Comparison of ENCODE assay signal across 2 cellular contexts in genomic region chr3:29338377-29338776, GRCh38.
TF ChIP-seq lines count a peak whose summit lies in the region.

No MANE protein-coding gene starts in this region.

TF ChIP-seq in IMR-90, 13 proteins besides CTCF, POLR2A, EP300 and RAD21:
- no peak for TF ChIP-seq FOS (IDR thresholded peaks at IDR 0.05; ENCODE audit: low read depth, low read length)
- no peak for TF ChIP-seq MXI1 (IDR thresholded peaks at IDR 0.05; ENCODE audit: borderline replicate concordance, low read depth, low read length)
- no peak for TF ChIP-seq RFX5 (IDR thresholded peaks at IDR 0.05; ENCODE audit: low read depth, low read length)
- no peak for TF ChIP-seq SMC3 (IDR thresholded peaks at IDR 0.05; ENCODE audit: low read depth, low read length)
- TF ChIP-seq MAZ (IDR thresholded peaks at IDR 0.05; ENCODE audit: borderline replicate concordance, low read depth, low read length), result no peak
- no peak for TF ChIP-seq CEBPB (IDR thresholded peaks at IDR 0.05; ENCODE audit: low read depth, low read length)
- TF ChIP-seq MAFK (IDR thresholded peaks at IDR 0.05; ENCODE audit: low read depth, low read length), result no peak

TF ChIP-seq in GM12878, 131 proteins besides CTCF, POLR2A, EP300 and RAD21:
- no peak for TF ChIP-seq SP1 (IDR thresholded peaks at IDR 0.05; ENCODE audit: low read depth, low read length)
- TF ChIP-seq, protein P1, sequence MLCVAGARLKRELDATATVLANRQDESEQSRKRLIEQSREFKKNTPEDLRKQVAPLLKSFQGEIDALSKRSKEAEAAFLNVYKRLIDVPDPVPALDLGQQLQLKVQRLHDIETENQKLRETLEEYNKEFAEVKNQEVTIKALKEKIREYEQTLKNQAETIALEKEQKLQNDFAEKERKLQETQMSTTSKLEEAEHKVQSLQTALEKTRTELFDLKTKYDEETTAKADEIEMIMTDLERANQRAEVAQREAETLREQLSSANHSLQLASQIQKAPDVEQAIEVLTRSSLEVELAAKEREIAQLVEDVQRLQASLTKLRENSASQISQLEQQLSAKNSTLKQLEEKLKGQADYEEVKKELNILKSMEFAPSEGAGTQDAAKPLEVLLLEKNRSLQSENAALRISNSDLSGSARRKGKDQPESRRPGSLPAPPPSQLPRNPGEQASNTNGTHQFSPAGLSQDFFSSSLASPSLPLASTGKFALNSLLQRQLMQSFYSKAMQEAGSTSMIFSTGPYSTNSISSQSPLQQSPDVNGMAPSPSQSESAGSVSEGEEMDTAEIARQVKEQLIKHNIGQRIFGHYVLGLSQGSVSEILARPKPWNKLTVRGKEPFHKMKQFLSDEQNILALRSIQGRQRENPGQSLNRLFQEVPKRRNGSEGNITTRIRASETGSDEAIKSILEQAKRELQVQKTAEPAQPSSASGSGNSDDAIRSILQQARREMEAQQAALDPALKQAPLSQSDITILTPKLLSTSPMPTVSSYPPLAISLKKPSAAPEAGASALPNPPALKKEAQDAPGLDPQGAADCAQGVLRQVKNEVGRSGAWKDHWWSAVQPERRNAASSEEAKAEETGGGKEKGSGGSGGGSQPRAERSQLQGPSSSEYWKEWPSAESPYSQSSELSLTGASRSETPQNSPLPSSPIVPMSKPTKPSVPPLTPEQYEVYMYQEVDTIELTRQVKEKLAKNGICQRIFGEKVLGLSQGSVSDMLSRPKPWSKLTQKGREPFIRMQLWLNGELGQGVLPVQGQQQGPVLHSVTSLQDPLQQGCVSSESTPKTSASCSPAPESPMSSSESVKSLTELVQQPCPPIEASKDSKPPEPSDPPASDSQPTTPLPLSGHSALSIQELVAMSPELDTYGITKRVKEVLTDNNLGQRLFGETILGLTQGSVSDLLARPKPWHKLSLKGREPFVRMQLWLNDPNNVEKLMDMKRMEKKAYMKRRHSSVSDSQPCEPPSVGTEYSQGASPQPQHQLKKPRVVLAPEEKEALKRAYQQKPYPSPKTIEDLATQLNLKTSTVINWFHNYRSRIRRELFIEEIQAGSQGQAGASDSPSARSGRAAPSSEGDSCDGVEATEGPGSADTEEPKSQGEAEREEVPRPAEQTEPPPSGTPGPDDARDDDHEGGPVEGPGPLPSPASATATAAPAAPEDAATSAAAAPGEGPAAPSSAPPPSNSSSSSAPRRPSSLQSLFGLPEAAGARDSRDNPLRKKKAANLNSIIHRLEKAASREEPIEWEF (IDR thresholded peaks at IDR 0.05; ENCODE audit: insufficient replicate concordance, low read depth, low read length), result no peak
- no peak for TF ChIP-seq SMC3 (IDR thresholded peaks at IDR 0.05; ENCODE audit: borderline replicate concordance, low read length)
- TF ChIP-seq, protein P2, sequence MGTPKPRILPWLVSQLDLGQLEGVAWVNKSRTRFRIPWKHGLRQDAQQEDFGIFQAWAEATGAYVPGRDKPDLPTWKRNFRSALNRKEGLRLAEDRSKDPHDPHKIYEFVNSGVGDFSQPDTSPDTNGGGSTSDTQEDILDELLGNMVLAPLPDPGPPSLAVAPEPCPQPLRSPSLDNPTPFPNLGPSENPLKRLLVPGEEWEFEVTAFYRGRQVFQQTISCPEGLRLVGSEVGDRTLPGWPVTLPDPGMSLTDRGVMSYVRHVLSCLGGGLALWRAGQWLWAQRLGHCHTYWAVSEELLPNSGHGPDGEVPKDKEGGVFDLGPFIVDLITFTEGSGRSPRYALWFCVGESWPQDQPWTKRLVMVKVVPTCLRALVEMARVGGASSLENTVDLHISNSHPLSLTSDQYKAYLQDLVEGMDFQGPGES (IDR thresholded peaks at IDR 0.05), result no peak
- TF ChIP-seq SPI1 (IDR thresholded peaks at IDR 0.05; ENCODE audit: borderline replicate concordance, insufficient read depth, low read depth, low read length), result no peak
- no peak for TF ChIP-seq IRF5 (IDR thresholded peaks at IDR 0.05; ENCODE audit: borderline replicate concordance)
- TF ChIP-seq TCF3 (IDR thresholded peaks at IDR 0.05; ENCODE audit: borderline replicate concordance, insufficient read depth, low read depth, low read length), result no peak
- no peak for TF ChIP-seq SREBF1 (IDR thresholded peaks at IDR 0.05; ENCODE audit: low read length)
- TF ChIP-seq DPF2 (IDR thresholded peaks at IDR 0.05), result no peak
- TF ChIP-seq KAT2A (conservative IDR thresholded peaks at IDR 0.05; ENCODE audit: control insufficient read depth, low read depth, low read length), result no peak
- TF ChIP-seq PAX8 (IDR thresholded peaks at IDR 0.05), result no peak
- TF ChIP-seq, protein P3, sequence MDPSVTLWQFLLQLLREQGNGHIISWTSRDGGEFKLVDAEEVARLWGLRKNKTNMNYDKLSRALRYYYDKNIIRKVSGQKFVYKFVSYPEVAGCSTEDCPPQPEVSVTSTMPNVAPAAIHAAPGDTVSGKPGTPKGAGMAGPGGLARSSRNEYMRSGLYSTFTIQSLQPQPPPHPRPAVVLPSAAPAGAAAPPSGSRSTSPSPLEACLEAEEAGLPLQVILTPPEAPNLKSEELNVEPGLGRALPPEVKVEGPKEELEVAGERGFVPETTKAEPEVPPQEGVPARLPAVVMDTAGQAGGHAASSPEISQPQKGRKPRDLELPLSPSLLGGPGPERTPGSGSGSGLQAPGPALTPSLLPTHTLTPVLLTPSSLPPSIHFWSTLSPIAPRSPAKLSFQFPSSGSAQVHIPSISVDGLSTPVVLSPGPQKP (IDR thresholded peaks at IDR 0.05; ENCODE audit: low read depth, low read length), result no peak
- no peak for TF ChIP-seq SUZ12 (IDR thresholded peaks at IDR 0.05; ENCODE audit: unreplicated experiment)
- no peak for TF ChIP-seq BCL11A (IDR thresholded peaks at IDR 0.05; ENCODE audit: low read depth, low read length)
